ENCODE assay signal across 10 cellular contexts in genomic region chr6:35973670-35974222, GRCh38. TPM values are rescaled to one million over a fixed set of nuclear protein-coding genes. Genes with fewer than 3 reads are reported as not detected.
A peak's percentile ranks its signal among the peaks of the same experiment; 100 is the strongest.
DNase-seq lines count a peak whose midpoint lies in the region; ATAC-seq and TF ChIP-seq lines count a peak whose summit lies in the region.
"Had no signal": no experiment of that assay in that cellular context is flagged by ENCODE, and none has a peak within 500 bp of the region (broad histone marks: within the 10 kb centered on the region; RNA-seq: fewer than 3 reads in every experiment).

No MANE protein-coding gene starts in this region.

- intact Hi-C loops in CD4-positive, alpha-beta T cell (cut with DNase I, micrococcal nuclease): no loop called here

- CTCF ChIA-PET in CD4-positive, alpha-beta T cell (lab: Charles Lee): no interaction called here

- H3K27ac ChIP-seq in CD4-positive, alpha-beta T cell (ENCODE audit: low read depth, low read length): no peak overlapping the region
- H3K27ac ChIP-seq in coronary artery: no peak overlapping the region

- TF ChIP-seq CTCF in nephron (IDR thresholded peaks at IDR 0.05; ENCODE audit: unreplicated experiment in 3 of 3): no peak
- TF ChIP-seq CTCF in CD4-positive, alpha-beta T cell (IDR thresholded peaks at IDR 0.05): no peak
- no peak for TF ChIP-seq CTCF in coronary artery (IDR thresholded peaks at IDR 0.05)

- POLR2A ChIA-PET in CD4-positive, alpha-beta T cell (lab: Charles Lee): no interaction called here

- no peaks in the 10 kb centered on the region for H3K27me3 Mint-ChIP-seq in nephron (ENCODE audit: low read depth)
- H3K27me3 Mint-ChIP-seq in CD4-positive, alpha-beta T cell: no peaks in the 10 kb centered on the region

- H3K4me3 Mint-ChIP-seq in nephron: no peak overlapping the region
- H3K4me3 Mint-ChIP-seq in CD4-positive, alpha-beta T cell: no peak overlapping the region

- peak overlapping the region in 2 of 3 experiments; percentile 28 to 52 for H3K27ac Mint-ChIP-seq in nephron
- no peak overlapping the region for H3K27ac Mint-ChIP-seq in CD4-positive, alpha-beta T cell

- no peaks in the 10 kb centered on the region for H3K9me3 Mint-ChIP-seq in nephron
- H3K9me3 Mint-ChIP-seq in CD4-positive, alpha-beta T cell: no peaks in the 10 kb centered on the region

- no peak overlapping the region for H3K4me3 ChIP-seq in coronary artery

- H3K4me1 Mint-ChIP-seq in nephron: peaks cover 34% of the 10 kb centered on the region
- H3K4me1 Mint-ChIP-seq in CD4-positive, alpha-beta T cell (ENCODE audit: low read depth): no peaks in the 10 kb centered on the region

- ATAC-seq in GM18861 (IDR thresholded peaks at IDR 0.05; ENCODE audit: unreplicated experiment) (peak; percentile 68), GM21825 (IDR thresholded peaks at IDR 0.05; ENCODE audit: unreplicated experiment) (peak; percentile 72)
- no peak for ATAC-seq in CD4-positive, alpha-beta T cell (ENCODE audit: poor library complexity)

- peak; percentile 13 for DNase-seq in NOMO-1 treated with dmso at 0.1 percent for 144 hours (lab: John Stamatoyannopoulos, UW; ENCODE audit: unreplicated experiment)
- no peak for DNase-seq in CD4-positive, alpha-beta T cell
- DNase-seq in coronary artery (ENCODE audit: low spot score): no peak
- no peak for DNase-seq in hepatic stellate cell (ENCODE audit: low spot score)
- no peak for DNase-seq in SW 1271 (lab: John Stamatoyannopoulos, UW)
- DNase-seq: foreskin fibroblast, NCI-H2081 treated with DMSO at 0.1 percent for 48 hours had no signal

- no peaks in the 10 kb centered on the region for H3K36me3 Mint-ChIP-seq in nephron (ENCODE audit: low read depth)
- H3K36me3 Mint-ChIP-seq in CD4-positive, alpha-beta T cell (ENCODE audit: low read depth): no peaks in the 10 kb centered on the region

- no peaks in the 10 kb centered on the region for H3K9me3 ChIP-seq in CD4-positive, alpha-beta T cell (ENCODE audit: control insufficient read depth, low read length)

- no peaks in the 10 kb centered on the region for H3K27me3 ChIP-seq in CD4-positive, alpha-beta T cell (ENCODE audit: control insufficient read depth, insufficient read depth, low read length)

RNA-seq across cellular contexts. Expression of gene SLC26A8, which starts 50.7 kb away (rescaled TPM):
- not detected for total RNA-seq in CD4-positive, alpha-beta T cell

RNA-seq across cellular contexts. Expression of gene SRPK1, which starts 52.8 kb away (rescaled TPM):
- 10 to 100 TPM; 23.0 to 29.1 TPM for total RNA-seq in CD4-positive, alpha-beta T cell

RNA-seq across cellular contexts. Expression of gene MAPK14, which starts 53.9 kb away (rescaled TPM):
- 10 to 100 TPM; 42.6 to 42.8 TPM for total RNA-seq in CD4-positive, alpha-beta T cell
